ENCODE assay signal across 21 cellular contexts in genomic region chr15:59140422-59141226, GRCh38. TPM values are rescaled to one million over a fixed set of nuclear protein-coding genes. Genes with fewer than 3 reads are reported as not detected.
DNase-seq lines count a peak whose midpoint lies in the region; ATAC-seq, FAIRE-seq and TF ChIP-seq lines count a peak whose summit lies in the region.
"Had no signal": no experiment of that assay in that cellular context is flagged by ENCODE, and none has a peak within 500 bp of the region (broad histone marks: within the 10 kb centered on the region; RNA-seq: fewer than 3 reads in every experiment).

No MANE protein-coding gene starts in this region.

- no peaks in the 10 kb centered on the region for H3K9me3 Mint-ChIP-seq in T-helper 1 cell treated with Interleukin-12 subunit alpha and Interleukin-12 subunit beta and Interleukin-4 antibody, amounts not matched to agents 30 μg/mL and 1 μg/mL, for 36 hours
- no peaks in the 10 kb centered on the region for H3K9me3 Mint-ChIP-seq in activated T-helper 2 cell treated with anti-CD3 and anti-CD28 coated beads, Interferon-gamma antibody, Interleukin-2, Interleukin-4, amounts not matched to agents 10 μg/mL and 5 μg/mL and 100 μg/mL, durations not matched to agents 14 hours and 24 hours and 36 hours
- H3K9me3 Mint-ChIP-seq in stimulated activated memory B cell treated with anti-CD40 and anti-IgM and Interleukin-4, amounts not matched to agents 10 μg/mL and 1 μg/mL and 100 μg/mL, for 72 hours = no peaks in the 10 kb centered on the region
- H3K9me3 Mint-ChIP-seq: naive B cell had no signal

- peak overlapping the region; percentile 77 for H3K27ac Mint-ChIP-seq in T-helper 1 cell treated with Interleukin-12 subunit alpha and Interleukin-12 subunit beta and Interleukin-4 antibody, amounts not matched to agents 30 μg/mL and 1 μg/mL, for 36 hours
- peak overlapping the region; percentile 16 for H3K27ac Mint-ChIP-seq in activated T-helper 2 cell treated with anti-CD3 and anti-CD28 coated beads, Interferon-gamma antibody, Interleukin-2, Interleukin-4, amounts not matched to agents 10 μg/mL and 5 μg/mL and 100 μg/mL, durations not matched to agents 14 hours and 24 hours and 36 hours
- H3K27ac Mint-ChIP-seq in stimulated activated memory B cell treated with anti-CD40 and anti-IgM and Interleukin-4, amounts not matched to agents 10 μg/mL and 1 μg/mL and 100 μg/mL, for 72 hours = peak overlapping the region; percentile 12

- no peak for TF ChIP-seq CTCF in keratinocyte (optimal IDR thresholded peaks at IDR 0.05 in 1 of 3, IDR thresholded peaks at IDR 0.05 in 1 of 3, conservative IDR thresholded peaks at IDR 0.05 in 1 of 3; ENCODE audit: extremely low read depth in 1 of 3, insufficient read depth in 2 of 3, low read length in 3 of 3)

- H3K36me3 Mint-ChIP-seq in T-helper 1 cell treated with Interleukin-12 subunit alpha and Interleukin-12 subunit beta and Interleukin-4 antibody, amounts not matched to agents 30 μg/mL and 1 μg/mL, for 36 hours (ENCODE audit: low read depth) = peaks cover 37% of the 10 kb centered on the region
- peaks cover 61% of the 10 kb centered on the region for H3K36me3 Mint-ChIP-seq in activated T-helper 2 cell treated with anti-CD3 and anti-CD28 coated beads, Interferon-gamma antibody, Interleukin-2, Interleukin-4, amounts not matched to agents 10 μg/mL and 5 μg/mL and 100 μg/mL, durations not matched to agents 14 hours and 24 hours and 36 hours (ENCODE audit: low read depth)
- peaks cover 57% of the 10 kb centered on the region for H3K36me3 Mint-ChIP-seq in stimulated activated memory B cell treated with anti-CD40 and anti-IgM and Interleukin-4, amounts not matched to agents 10 μg/mL and 1 μg/mL and 100 μg/mL, for 72 hours

- peaks cover 29 to 39% of the 10 kb centered on the region in 2 experiments for H3K36me3 ChIP-seq in keratinocyte (ENCODE audit: control insufficient read depth in 2 of 2, extremely low read depth in 1 of 2, insufficient read depth in 2 of 2, low read length in 2 of 2)

- peaks cover 38% of the 10 kb centered on the region for H3K4me1 Mint-ChIP-seq in T-helper 1 cell treated with Interleukin-12 subunit alpha and Interleukin-12 subunit beta and Interleukin-4 antibody, amounts not matched to agents 30 μg/mL and 1 μg/mL, for 36 hours (ENCODE audit: low read depth)
- peaks cover 26% of the 10 kb centered on the region for H3K4me1 Mint-ChIP-seq in activated T-helper 2 cell treated with anti-CD3 and anti-CD28 coated beads, Interferon-gamma antibody, Interleukin-2, Interleukin-4, amounts not matched to agents 10 μg/mL and 5 μg/mL and 100 μg/mL, durations not matched to agents 14 hours and 24 hours and 36 hours (ENCODE audit: low read depth)
- H3K4me1 Mint-ChIP-seq in stimulated activated memory B cell treated with anti-CD40 and anti-IgM and Interleukin-4, amounts not matched to agents 10 μg/mL and 1 μg/mL and 100 μg/mL, for 72 hours = peaks cover 36% of the 10 kb centered on the region

- no peak overlapping the region for H3K4me3 ChIP-seq in keratinocyte (ENCODE audit: control insufficient read depth in 2 of 3, extremely low read depth in 1 of 3, insufficient read depth in 2 of 3, low read depth in 1 of 3, low read length in 3 of 3)
- H3K4me3 ChIP-seq: psoas muscle had no signal

- dilution Hi-C loops in keratinocyte (cut with MboI; ENCODE audit: extremely low pct_ligation_motif_present, low sequenced_read_pairs) = no loop called here

- H3K27me3 ChIP-seq in keratinocyte (ENCODE audit: control insufficient read depth, extremely low read depth, insufficient read depth, low read length) = no peaks in the 10 kb centered on the region

- DNase-seq in T-helper 1 cell (no peak), keratinocyte (ENCODE audit: low read depth, low spot score) (no peak), NCI-H2081 treated with DMSO at 0.1 percent for 48 hours (lab: John Stamatoyannopoulos, UW) (no peak), NOMO-1 (lab: John Stamatoyannopoulos, UW; ENCODE audit: unreplicated experiment in 2 of 2) (no peak)
- no peak for DNase-seq in activated T-helper 2 cell treated with anti-CD3 and anti-CD28 coated beads, Interferon-gamma antibody, Interleukin-2, Interleukin-4, amounts not matched to agents 10 μg/mL and 5 μg/mL and 100 μg/mL, durations not matched to agents 14 hours and 24 hours and 36 hours (ENCODE audit: low spot score)
- DNase-seq: activated T-cell treated with anti-CD3 and anti-CD28 coated beads, Interleukin-2, amount 50 U/mL, for 1 hour; DMS79 treated with DMSO at 0.1 percent for 48 hours; HCEC 1CT; Kasumi-1; naive B cell; NCI-H1436 treated with DMSO at 0.1 percent for 48 hours; NCI-H510A treated with DMSO at 0.1 percent for 48 hours; psoas muscle had no signal

- peak; percentile 36 for FAIRE-seq in keratinocyte (lab: Jason Lieb, UNC)
- FAIRE-seq: colon had no signal

- no peaks in the 10 kb centered on the region for H4K20me1 ChIP-seq in keratinocyte (ENCODE audit: control insufficient read depth, extremely low read depth, insufficient read depth, low read length)

- no peak for ATAC-seq in stimulated activated memory B cell treated with anti-CD40 and anti-IgM and Interleukin-4, amounts not matched to agents 10 μg/mL and 1 μg/mL and 100 μg/mL, for 72 hours
- no peak for ATAC-seq in HG03378 (IDR thresholded peaks at IDR 0.05; ENCODE audit: unreplicated experiment)
- ATAC-seq: Panc1, psoas muscle had no signal

- H3K9me1 ChIP-seq in keratinocyte (ENCODE audit: control insufficient read depth, extremely low read depth, insufficient read depth, low read length) = peaks cover 2% of the 10 kb centered on the region

- H3K27ac ChIP-seq in keratinocyte (ENCODE audit: control insufficient read depth, insufficient read depth, low read length) = peak overlapping the region; percentile 76
- H3K27ac ChIP-seq: 22Rv1, C4-2B, HL-60, psoas muscle had no signal

- H3K4me2 ChIP-seq in keratinocyte (ENCODE audit: control insufficient read depth, extremely low read depth, insufficient read depth, low read depth, low read length) = peak overlapping the region; percentile 27

- H3K27me3 Mint-ChIP-seq in T-helper 1 cell treated with Interleukin-12 subunit alpha and Interleukin-12 subunit beta and Interleukin-4 antibody, amounts not matched to agents 30 μg/mL and 1 μg/mL, for 36 hours (ENCODE audit: low read depth) = no peaks in the 10 kb centered on the region
- no peaks in the 10 kb centered on the region for H3K27me3 Mint-ChIP-seq in activated T-helper 2 cell treated with anti-CD3 and anti-CD28 coated beads, Interferon-gamma antibody, Interleukin-2, Interleukin-4, amounts not matched to agents 10 μg/mL and 5 μg/mL and 100 μg/mL, durations not matched to agents 14 hours and 24 hours and 36 hours (ENCODE audit: low read depth)
- H3K27me3 Mint-ChIP-seq in stimulated activated memory B cell treated with anti-CD40 and anti-IgM and Interleukin-4, amounts not matched to agents 10 μg/mL and 1 μg/mL and 100 μg/mL, for 72 hours = no peaks in the 10 kb centered on the region
- H3K27me3 Mint-ChIP-seq: naive B cell had no signal

- peaks cover 12% of the 10 kb centered on the region for H3K4me1 ChIP-seq in keratinocyte (ENCODE audit: control insufficient read depth, extremely low read depth, insufficient read depth, low read length)
- H3K4me1 ChIP-seq: psoas muscle had no signal

- peak overlapping the region; percentile 56 for H3K9ac ChIP-seq in keratinocyte (ENCODE audit: control insufficient read depth, extremely low read depth, insufficient read depth, low read length)

- intact Hi-C loops in activated T-helper 2 cell treated with anti-CD3 and anti-CD28 coated beads, Interferon-gamma antibody, Interleukin-2, Interleukin-4, amounts not matched to agents 10 μg/mL and 5 μg/mL and 100 μg/mL, durations not matched to agents 14 hours and 24 hours and 36 hours (cut with micrococcal nuclease) = no loop called here

- H3K79me2 ChIP-seq in keratinocyte (ENCODE audit: control insufficient read depth, insufficient read depth, low read length) = no peaks in the 10 kb centered on the region

- no peaks in the 10 kb centered on the region for H3K9me3 ChIP-seq in keratinocyte (ENCODE audit: control insufficient read depth, low read depth, low read length)
- H3K9me3 ChIP-seq: psoas muscle had no signal

- H2AFZ ChIP-seq in keratinocyte (ENCODE audit: control insufficient read depth, low read length) = no peak overlapping the region

- no peak overlapping the region for H3K4me3 Mint-ChIP-seq in T-helper 1 cell treated with Interleukin-12 subunit alpha and Interleukin-12 subunit beta and Interleukin-4 antibody, amounts not matched to agents 30 μg/mL and 1 μg/mL, for 36 hours
- no peak overlapping the region for H3K4me3 Mint-ChIP-seq in activated T-helper 2 cell treated with anti-CD3 and anti-CD28 coated beads, Interferon-gamma antibody, Interleukin-2, Interleukin-4, amounts not matched to agents 10 μg/mL and 5 μg/mL and 100 μg/mL, durations not matched to agents 14 hours and 24 hours and 36 hours (ENCODE audit: low read depth)
- no peak overlapping the region for H3K4me3 Mint-ChIP-seq in stimulated activated memory B cell treated with anti-CD40 and anti-IgM and Interleukin-4, amounts not matched to agents 10 μg/mL and 1 μg/mL and 100 μg/mL, for 72 hours
- H3K4me3 Mint-ChIP-seq: naive B cell had no signal

RNA-seq across cellular contexts. Expression of gene CCNB2, which starts 35.7 kb away (rescaled TPM):
- 57.5 and 59.2 TPM in 2 replicates for total RNA-seq in activated T-helper 2 cell treated with anti-CD3 and anti-CD28 coated beads, Interferon-gamma antibody, Interleukin-2, Interleukin-4, amounts not matched to agents 10 μg/mL and 5 μg/mL and 100 μg/mL, durations not matched to agents 14 hours and 24 hours and 36 hours
- polyA plus RNA-seq in keratinocyte = 5.5 to 36.9 TPM (median 32.4 TPM) in 3 replicates
- polyA plus RNA-seq in keratinocyte (2011; ENCODE audit: low read depth) = 3.0 TPM
- 10.3 and 16.5 TPM in 2 replicates for polyA plus RNA-seq in keratinocyte (2011; cell fraction: cytosol; rRNA removed)
- polyA plus RNA-seq in keratinocyte (2011; cell fraction: nucleus; rRNA removed) = 8.7 and 10.4 TPM in 2 replicates
- 1.1 and 24.2 TPM in 2 replicates for polyA plus RNA-seq in keratinocyte (2012; ENCODE audit: low replicate concordance)
- polyA minus RNA-seq in keratinocyte = 2.9 to 24.2 TPM (median 13.4 TPM) in 3 replicates
- 13.8 TPM for polyA minus RNA-seq in keratinocyte (2011; cell fraction: cytosol; rRNA and poly(A)+ RNA removed)
- 3.0 and 6.1 TPM in 2 replicates for polyA minus RNA-seq in keratinocyte (2011; cell fraction: nucleus; rRNA and poly(A)+ RNA removed)

Comparison
In these comparisons a context has a peak if more than half of its experiments do, and no peak if none do; other contexts are left out.
1. H3K27ac Mint-ChIP-seq: peak in every context shown above with its lines; median percentile 77 in T-helper 1 cell treated with Interleukin-12 subunit alpha and Interleukin-12 subunit beta and Interleukin-4 antibody, amounts not matched to agents 30 μg/mL and 1 μg/mL, for 36 hours; 16 in activated T-helper 2 cell treated with anti-CD3 and anti-CD28 coated beads, Interferon-gamma antibody, Interleukin-2, Interleukin-4, amounts not matched to agents 10 μg/mL and 5 μg/mL and 100 μg/mL, durations not matched to agents 14 hours and 24 hours and 36 hours; 12 in stimulated activated memory B cell treated with anti-CD40 and anti-IgM and Interleukin-4, amounts not matched to agents 10 μg/mL and 1 μg/mL and 100 μg/mL, for 72 hours.